In the genomic region with DNA sequence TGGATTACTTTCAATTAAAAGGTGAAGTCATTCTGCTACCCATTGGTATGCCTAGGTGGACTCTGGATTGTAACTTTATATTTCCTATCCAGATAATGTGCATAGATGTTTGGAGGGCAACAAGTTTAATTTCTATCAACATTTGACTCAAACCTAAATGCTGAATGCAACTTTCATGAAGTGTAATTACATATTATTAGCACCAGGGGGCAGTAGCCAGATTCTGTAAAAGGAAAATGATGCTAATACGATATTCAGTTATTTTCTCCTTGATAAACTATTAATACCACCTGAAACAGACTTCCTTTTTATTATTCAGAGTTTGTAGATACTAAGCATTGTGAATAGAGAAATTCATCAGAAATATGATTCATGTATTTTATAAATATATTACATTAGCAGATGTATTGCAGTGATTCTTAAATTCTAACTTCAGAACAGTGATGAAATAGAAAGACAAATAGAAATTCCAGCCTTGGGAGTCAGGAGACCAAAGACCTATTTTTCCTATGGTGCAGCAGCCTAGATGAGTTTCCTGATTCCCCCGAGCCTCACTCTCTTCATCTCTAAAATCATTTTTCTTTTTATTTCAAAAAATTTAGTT, we compare ENCODE assay signal across 8 cellular contexts.
DNase-seq lines count a peak whose midpoint lies in the region; ATAC-seq and TF ChIP-seq lines count a peak whose summit lies in the region.

No MANE protein-coding gene starts in this region.

- H3K27ac ChIP-seq in heart right ventricle, result no peak overlapping the region

- peaks cover 0 to 11% (median 0%) of the 10 kb centered on the region in 11 donors for H3K9me3 ChIP-seq in heart right ventricle

- H3K4me1 ChIP-seq in heart right ventricle, result no peaks in the 10 kb centered on the region

- no peak overlapping the region for H3K4me3 ChIP-seq in heart right ventricle

- 35 to 41% methylated on average over 2 of the region's 2 CpGs for WGBS in heart right ventricle, 2 donors

- ATAC-seq in heart right ventricle (no peak), left ventricle myocardium superior (no peak)

- intact Hi-C loops in heart right ventricle (cut with DNase I) (loop anchor here in 8 of 10 donors (1.0 to 10.0 kb wide), 6 partner anchors 120 to 533 kb away; no protein-coding TSS in a partner anchor), left ventricle myocardium superior (cut with micrococcal nuclease) (loop anchor here (5.0 kb wide), 1 partner anchor 233 kb away; no protein-coding TSS in a partner anchor)

- TF ChIP-seq POLR2A in erythroblast (IDR thresholded peaks at IDR 0.05; ENCODE audit: low read length), result no peak

- H3K27me3 ChIP-seq in heart right ventricle, result no peaks in the 10 kb centered on the region

- peak; percentile 62 to 86 (median 80) for TF ChIP-seq CTCF in heart right ventricle (IDR thresholded peaks at IDR 0.05)

- DNase-seq in heart right ventricle, result no peak
- no peak for DNase-seq in left ventricle myocardium superior
- DNase-seq in NCI-H82 (lab: John Stamatoyannopoulos, UW), result peak; percentile 40
- peak; percentile 23 to 58 for DNase-seq in erythroblast (lab: John Stamatoyannopoulos, UW)
- DNase-seq in renal cortical epithelial cell (ENCODE audit: low read depth), result peak; percentile 56
- DNase-seq in ureter (ENCODE audit: low spot score), result no peak
- no peak for DNase-seq in DMS79 treated with DMSO at 0.1 percent for 48 hours (lab: John Stamatoyannopoulos, UW)
- no peak for DNase-seq in iPS-NIHi7 (ENCODE audit: extremely low spot score)

- H3K36me3 ChIP-seq in heart right ventricle, result no peaks in the 10 kb centered on the region

Comparison
In these comparisons a context has a peak if more than half of its experiments do, and no peak if none do; other contexts are left out.
1. DNase-seq: peak in NCI-H82 (single experiment), erythroblast (2 of 2) and renal cortical epithelial cell (single experiment); none in heart right ventricle (0 of 2), left ventricle myocardium superior (single experiment), ureter (single experiment), DMS79 treated with DMSO at 0.1 percent for 48 hours (single experiment) and iPS-NIHi7 (single experiment).